Comparison of ENCODE assay signal across 35 cellular contexts in genomic region chr6:131920656-131921055, GRCh38.
"Had no signal": no experiment of that assay in that cellular context is flagged by ENCODE, and none has a peak within 500 bp of the region (broad histone marks: within the 10 kb centered on the region; RNA-seq: fewer than 3 reads in every experiment).

No MANE protein-coding gene starts in this region.

- H3K27me3 ChIP-seq: MG63 had no signal

- H3K4me3 ChIP-seq: MG63 had no signal

- H3K36me3 ChIP-seq: MG63 had no signal

- DNase-seq: Karpas-422, Kasumi-1, MG63, MM.1S, MV-4-11, NCI-H1048, NCI-H1092, NCI-H1092 treated with DMSO at 0.1 percent for 48 hours, NCI-H1105, NCI-H1105 treated with DMSO at 0.1 percent for 48 hours, NCI-H1417, NCI-H1417 treated with DMSO at 0.1 percent for 48 hours, NCI-H1436, NCI-H1436 treated with DMSO at 0.1 percent for 48 hours, NCI-H146, NCI-H1694, NCI-H1694 treated with DMSO at 0.1 percent for 48 hours, NCI-H187, NCI-H187 treated with DMSO at 0.1 percent for 48 hours, NCI-H1930, NCI-H2029, NCI-H2029 treated with DMSO at 0.1 percent for 48 hours, NCI-H2081, NCI-H2081 treated with DMSO at 0.1 percent for 48 hours, NCI-H2107, NCI-H2171, NCI-H2171 treated with DMSO at 0.1 percent for 48 hours, NCI-H2227 treated with DMSO at 0.1 percent for 48 hours, NCI-H226, NCI-H345, NCI-H446, NCI-H446 treated with DMSO at 0.1 percent for 48 hours, NCI-H510A, NCI-H510A treated with DMSO at 0.1 percent for 48 hours, NCI-H524 had no signal
